In the genomic region with DNA sequence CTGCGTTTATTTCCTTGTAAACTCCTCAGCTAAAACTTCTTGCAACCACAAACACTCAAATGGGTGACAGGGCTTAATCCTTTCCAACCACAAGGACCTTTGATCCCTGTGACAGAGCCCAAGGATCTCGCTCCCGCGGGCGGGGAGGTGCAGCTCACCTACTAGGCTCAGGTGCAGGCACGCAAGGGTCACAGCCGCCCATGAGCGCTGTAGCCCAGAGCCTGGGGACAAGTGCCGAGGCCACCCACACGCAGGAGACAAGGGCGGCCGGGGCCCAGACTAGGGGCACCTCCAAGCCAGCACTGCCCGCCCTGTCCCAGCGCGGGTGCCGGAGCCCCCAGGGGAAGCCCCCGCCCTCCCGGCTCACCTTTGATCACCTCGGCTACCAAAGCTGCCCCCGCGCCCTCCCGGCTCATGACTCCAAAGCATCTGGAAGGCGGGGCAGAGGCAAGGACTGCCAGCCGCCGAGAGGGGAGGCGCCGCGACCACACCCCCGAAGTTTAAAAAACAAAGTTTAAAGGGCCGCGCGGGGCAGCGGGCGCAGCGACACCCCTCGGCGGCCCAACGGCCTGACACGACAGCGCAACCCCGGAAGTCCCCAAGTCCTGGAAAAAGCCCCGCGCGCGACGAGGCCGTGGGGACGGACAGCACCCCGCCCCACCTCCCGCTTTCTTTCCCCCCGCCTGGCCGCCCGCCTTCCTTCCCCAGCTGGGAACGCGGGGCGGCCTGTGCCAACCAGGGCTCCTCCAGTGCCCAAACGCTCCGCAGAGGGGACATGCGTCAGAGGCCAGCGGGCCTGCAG, we compare ENCODE assay signal across 1 cellular context.
A peak's percentile ranks its signal among the peaks of the same experiment; 100 is the strongest.
TF ChIP-seq lines count a peak whose summit lies in the region.

No MANE protein-coding gene starts in this region.

TF ChIP-seq in HepG2, 621 proteins besides CTCF, POLR2A, EP300 and RAD21 (continued from another document and continues in another):
- TF ChIP-seq, protein P1, sequence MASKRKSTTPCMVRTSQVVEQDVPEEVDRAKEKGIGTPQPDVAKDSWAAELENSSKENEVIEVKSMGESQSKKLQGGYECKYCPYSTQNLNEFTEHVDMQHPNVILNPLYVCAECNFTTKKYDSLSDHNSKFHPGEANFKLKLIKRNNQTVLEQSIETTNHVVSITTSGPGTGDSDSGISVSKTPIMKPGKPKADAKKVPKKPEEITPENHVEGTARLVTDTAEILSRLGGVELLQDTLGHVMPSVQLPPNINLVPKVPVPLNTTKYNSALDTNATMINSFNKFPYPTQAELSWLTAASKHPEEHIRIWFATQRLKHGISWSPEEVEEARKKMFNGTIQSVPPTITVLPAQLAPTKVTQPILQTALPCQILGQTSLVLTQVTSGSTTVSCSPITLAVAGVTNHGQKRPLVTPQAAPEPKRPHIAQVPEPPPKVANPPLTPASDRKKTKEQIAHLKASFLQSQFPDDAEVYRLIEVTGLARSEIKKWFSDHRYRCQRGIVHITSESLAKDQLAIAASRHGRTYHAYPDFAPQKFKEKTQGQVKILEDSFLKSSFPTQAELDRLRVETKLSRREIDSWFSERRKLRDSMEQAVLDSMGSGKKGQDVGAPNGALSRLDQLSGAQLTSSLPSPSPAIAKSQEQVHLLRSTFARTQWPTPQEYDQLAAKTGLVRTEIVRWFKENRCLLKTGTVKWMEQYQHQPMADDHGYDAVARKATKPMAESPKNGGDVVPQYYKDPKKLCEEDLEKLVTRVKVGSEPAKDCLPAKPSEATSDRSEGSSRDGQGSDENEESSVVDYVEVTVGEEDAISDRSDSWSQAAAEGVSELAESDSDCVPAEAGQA (IDR thresholded peaks at IDR 0.05; ENCODE audit: low read depth) = no peak
- TF ChIP-seq, protein P1 (CRISPR knock-in tag; IDR thresholded peaks at IDR 0.05; ENCODE audit: borderline replicate concordance) = peak; percentile 29; the same call in 1 of the 2 replicates
- TF ChIP-seq MIER2 (CRISPR knock-in tag; IDR thresholded peaks at IDR 0.05) (no peak), ARNT (IDR thresholded peaks at IDR 0.05) (no peak), NAIF1 (CRISPR knock-in tag; IDR thresholded peaks at IDR 0.05; ENCODE audit: borderline replicate concordance) (peak; percentile 82; the same call in 1 of the 2 replicates), ARNT2 (CRISPR knock-in tag; IDR thresholded peaks at IDR 0.05; ENCODE audit: low read depth) (no peak; the same call in 1 of the 2 replicates), KDM2A (CRISPR knock-in tag; IDR thresholded peaks at IDR 0.05; ENCODE audit: borderline replicate concordance, low read depth) (peak; percentile 92), ARNTL (CRISPR knock-in tag; IDR thresholded peaks at IDR 0.05) (peak; percentile 51), SMAD9 (CRISPR knock-in tag; IDR thresholded peaks at IDR 0.05) (no peak), ZFAT (CRISPR knock-in tag; conservative IDR thresholded peaks at IDR 0.05) (no peak), CC2D1A (CRISPR knock-in tag; IDR thresholded peaks at IDR 0.05) (no peak), MEIS1 (CRISPR knock-in tag; IDR thresholded peaks at IDR 0.05; ENCODE audit: borderline replicate concordance) (peak; percentile 25; the same call in 1 of the 2 replicates), ZNF652 (CRISPR knock-in tag; IDR thresholded peaks at IDR 0.05; ENCODE audit: borderline replicate concordance, low read depth) (peak; percentile 85), ZNF562 (CRISPR knock-in tag; IDR thresholded peaks at IDR 0.05; ENCODE audit: borderline replicate concordance) (no peak), HNRNPL (IDR thresholded peaks at IDR 0.05; ENCODE audit: low read depth, low read length) (peak; percentile 84), MTF2 (CRISPR knock-in tag; IDR thresholded peaks at IDR 0.05; ENCODE audit: borderline replicate concordance) (no peak), HDAC6 (IDR thresholded peaks at IDR 0.05; ENCODE audit: low read depth, low read length) (no peak), ZNF547 (CRISPR knock-in tag; IDR thresholded peaks at IDR 0.05) (peak; percentile 66), PRMT3 (CRISPR knock-in tag; IDR thresholded peaks at IDR 0.05; ENCODE audit: borderline replicate concordance, low read depth) (0 out of 2 replicates have a peak, but pooled peaks have one; percentile 48)
- TF ChIP-seq, protein P2, sequence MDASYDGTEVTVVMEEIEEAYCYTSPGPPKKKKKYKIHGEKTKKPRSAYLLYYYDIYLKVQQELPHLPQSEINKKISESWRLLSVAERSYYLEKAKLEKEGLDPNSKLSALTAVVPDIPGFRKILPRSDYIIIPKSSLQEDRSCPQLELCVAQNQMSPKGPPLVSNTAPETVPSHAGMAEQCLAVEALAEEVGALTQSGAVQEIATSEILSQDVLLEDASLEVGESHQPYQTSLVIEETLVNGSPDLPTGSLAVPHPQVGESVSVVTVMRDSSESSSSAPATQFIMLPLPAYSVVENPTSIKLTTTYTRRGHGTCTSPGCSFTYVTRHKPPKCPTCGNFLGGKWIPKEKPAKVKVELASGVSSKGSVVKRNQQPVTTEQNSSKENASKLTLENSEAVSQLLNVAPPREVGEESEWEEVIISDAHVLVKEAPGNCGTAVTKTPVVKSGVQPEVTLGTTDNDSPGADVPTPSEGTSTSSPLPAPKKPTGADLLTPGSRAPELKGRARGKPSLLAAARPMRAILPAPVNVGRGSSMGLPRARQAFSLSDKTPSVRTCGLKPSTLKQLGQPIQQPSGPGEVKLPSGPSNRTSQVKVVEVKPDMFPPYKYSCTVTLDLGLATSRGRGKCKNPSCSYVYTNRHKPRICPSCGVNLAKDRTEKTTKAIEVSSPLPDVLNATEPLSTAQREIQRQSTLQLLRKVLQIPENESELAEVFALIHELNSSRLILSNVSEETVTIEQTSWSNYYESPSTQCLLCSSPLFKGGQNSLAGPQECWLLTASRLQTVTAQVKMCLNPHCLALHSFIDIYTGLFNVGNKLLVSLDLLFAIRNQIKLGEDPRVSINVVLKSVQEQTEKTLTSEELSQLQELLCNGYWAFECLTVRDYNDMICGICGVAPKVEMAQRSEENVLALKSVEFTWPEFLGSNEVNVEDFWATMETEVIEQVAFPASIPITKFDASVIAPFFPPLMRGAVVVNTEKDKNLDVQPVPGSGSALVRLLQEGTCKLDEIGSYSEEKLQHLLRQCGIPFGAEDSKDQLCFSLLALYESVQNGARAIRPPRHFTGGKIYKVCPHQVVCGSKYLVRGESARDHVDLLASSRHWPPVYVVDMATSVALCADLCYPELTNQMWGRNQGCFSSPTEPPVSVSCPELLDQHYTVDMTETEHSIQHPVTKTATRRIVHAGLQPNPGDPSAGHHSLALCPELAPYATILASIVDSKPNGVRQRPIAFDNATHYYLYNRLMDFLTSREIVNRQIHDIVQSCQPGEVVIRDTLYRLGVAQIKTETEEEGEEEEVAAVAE (CRISPR knock-in tag; IDR thresholded peaks at IDR 0.05; ENCODE audit: borderline replicate concordance) = no peak
- TF ChIP-seq, protein P3, sequence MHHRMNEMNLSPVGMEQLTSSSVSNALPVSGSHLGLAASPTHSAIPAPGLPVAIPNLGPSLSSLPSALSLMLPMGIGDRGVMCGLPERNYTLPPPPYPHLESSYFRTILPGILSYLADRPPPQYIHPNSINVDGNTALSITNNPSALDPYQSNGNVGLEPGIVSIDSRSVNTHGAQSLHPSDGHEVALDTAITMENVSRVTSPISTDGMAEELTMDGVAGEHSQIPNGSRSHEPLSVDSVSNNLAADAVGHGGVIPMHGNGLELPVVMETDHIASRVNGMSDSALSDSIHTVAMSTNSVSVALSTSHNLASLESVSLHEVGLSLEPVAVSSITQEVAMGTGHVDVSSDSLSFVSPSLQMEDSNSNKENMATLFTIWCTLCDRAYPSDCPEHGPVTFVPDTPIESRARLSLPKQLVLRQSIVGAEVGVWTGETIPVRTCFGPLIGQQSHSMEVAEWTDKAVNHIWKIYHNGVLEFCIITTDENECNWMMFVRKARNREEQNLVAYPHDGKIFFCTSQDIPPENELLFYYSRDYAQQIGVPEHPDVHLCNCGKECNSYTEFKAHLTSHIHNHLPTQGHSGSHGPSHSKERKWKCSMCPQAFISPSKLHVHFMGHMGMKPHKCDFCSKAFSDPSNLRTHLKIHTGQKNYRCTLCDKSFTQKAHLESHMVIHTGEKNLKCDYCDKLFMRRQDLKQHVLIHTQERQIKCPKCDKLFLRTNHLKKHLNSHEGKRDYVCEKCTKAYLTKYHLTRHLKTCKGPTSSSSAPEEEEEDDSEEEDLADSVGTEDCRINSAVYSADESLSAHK (CRISPR knock-in tag; IDR thresholded peaks at IDR 0.05; ENCODE audit: borderline replicate concordance) = no peak
- TF ChIP-seq, protein P4, sequence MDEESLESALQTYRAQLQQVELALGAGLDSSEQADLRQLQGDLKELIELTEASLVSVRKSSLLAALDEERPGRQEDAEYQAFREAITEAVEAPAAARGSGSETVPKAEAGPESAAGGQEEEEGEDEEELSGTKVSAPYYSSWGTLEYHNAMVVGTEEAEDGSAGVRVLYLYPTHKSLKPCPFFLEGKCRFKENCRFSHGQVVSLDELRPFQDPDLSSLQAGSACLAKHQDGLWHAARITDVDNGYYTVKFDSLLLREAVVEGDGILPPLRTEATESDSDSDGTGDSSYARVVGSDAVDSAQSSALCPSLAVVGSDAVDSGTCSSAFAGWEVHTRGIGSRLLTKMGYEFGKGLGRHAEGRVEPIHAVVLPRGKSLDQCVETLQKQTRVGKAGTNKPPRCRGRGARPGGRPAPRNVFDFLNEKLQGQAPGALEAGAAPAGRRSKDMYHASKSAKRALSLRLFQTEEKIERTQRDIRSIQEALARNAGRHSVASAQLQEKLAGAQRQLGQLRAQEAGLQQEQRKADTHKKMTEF (CRISPR knock-in tag; IDR thresholded peaks at IDR 0.05) = peak; percentile 87
- TF ChIP-seq, protein P5, sequence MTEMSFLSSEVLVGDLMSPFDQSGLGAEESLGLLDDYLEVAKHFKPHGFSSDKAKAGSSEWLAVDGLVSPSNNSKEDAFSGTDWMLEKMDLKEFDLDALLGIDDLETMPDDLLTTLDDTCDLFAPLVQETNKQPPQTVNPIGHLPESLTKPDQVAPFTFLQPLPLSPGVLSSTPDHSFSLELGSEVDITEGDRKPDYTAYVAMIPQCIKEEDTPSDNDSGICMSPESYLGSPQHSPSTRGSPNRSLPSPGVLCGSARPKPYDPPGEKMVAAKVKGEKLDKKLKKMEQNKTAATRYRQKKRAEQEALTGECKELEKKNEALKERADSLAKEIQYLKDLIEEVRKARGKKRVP (CRISPR knock-in tag; IDR thresholded peaks at IDR 0.05) = no peak; a peak in 1 of 4 replicates
- TF ChIP-seq, protein P6, sequence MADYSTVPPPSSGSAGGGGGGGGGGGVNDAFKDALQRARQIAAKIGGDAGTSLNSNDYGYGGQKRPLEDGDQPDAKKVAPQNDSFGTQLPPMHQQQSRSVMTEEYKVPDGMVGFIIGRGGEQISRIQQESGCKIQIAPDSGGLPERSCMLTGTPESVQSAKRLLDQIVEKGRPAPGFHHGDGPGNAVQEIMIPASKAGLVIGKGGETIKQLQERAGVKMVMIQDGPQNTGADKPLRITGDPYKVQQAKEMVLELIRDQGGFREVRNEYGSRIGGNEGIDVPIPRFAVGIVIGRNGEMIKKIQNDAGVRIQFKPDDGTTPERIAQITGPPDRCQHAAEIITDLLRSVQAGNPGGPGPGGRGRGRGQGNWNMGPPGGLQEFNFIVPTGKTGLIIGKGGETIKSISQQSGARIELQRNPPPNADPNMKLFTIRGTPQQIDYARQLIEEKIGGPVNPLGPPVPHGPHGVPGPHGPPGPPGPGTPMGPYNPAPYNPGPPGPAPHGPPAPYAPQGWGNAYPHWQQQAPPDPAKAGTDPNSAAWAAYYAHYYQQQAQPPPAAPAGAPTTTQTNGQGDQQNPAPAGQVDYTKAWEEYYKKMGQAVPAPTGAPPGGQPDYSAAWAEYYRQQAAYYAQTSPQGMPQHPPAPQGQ (CRISPR knock-in tag; IDR thresholded peaks at IDR 0.05; ENCODE audit: borderline replicate concordance) = no peak
- TF ChIP-seq, protein P7, sequence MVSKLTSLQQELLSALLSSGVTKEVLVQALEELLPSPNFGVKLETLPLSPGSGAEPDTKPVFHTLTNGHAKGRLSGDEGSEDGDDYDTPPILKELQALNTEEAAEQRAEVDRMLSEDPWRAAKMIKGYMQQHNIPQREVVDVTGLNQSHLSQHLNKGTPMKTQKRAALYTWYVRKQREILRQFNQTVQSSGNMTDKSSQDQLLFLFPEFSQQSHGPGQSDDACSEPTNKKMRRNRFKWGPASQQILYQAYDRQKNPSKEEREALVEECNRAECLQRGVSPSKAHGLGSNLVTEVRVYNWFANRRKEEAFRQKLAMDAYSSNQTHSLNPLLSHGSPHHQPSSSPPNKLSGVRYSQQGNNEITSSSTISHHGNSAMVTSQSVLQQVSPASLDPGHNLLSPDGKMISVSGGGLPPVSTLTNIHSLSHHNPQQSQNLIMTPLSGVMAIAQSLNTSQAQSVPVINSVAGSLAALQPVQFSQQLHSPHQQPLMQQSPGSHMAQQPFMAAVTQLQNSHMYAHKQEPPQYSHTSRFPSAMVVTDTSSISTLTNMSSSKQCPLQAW (CRISPR knock-in tag; IDR thresholded peaks at IDR 0.05) = peak; percentile 62
- TF ChIP-seq, protein P8, sequence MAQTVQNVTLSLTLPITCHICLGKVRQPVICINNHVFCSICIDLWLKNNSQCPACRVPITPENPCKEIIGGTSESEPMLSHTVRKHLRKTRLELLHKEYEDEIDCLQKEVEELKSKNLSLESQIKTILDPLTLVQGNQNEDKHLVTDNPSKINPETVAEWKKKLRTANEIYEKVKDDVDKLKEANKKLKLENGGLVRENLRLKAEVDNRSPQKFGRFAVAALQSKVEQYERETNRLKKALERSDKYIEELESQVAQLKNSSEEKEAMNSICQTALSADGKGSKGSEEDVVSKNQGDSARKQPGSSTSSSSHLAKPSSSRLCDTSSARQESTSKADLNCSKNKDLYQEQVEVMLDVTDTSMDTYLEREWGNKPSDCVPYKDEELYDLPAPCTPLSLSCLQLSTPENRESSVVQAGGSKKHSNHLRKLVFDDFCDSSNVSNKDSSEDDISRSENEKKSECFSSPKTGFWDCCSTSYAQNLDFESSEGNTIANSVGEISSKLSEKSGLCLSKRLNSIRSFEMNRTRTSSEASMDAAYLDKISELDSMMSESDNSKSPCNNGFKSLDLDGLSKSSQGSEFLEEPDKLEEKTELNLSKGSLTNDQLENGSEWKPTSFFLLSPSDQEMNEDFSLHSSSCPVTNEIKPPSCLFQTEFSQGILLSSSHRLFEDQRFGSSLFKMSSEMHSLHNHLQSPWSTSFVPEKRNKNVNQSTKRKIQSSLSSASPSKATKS (CRISPR knock-in tag; IDR thresholded peaks at IDR 0.05) = no peak
